Comparison of ENCODE assay signal across 17 cellular contexts in the genomic region with DNA sequence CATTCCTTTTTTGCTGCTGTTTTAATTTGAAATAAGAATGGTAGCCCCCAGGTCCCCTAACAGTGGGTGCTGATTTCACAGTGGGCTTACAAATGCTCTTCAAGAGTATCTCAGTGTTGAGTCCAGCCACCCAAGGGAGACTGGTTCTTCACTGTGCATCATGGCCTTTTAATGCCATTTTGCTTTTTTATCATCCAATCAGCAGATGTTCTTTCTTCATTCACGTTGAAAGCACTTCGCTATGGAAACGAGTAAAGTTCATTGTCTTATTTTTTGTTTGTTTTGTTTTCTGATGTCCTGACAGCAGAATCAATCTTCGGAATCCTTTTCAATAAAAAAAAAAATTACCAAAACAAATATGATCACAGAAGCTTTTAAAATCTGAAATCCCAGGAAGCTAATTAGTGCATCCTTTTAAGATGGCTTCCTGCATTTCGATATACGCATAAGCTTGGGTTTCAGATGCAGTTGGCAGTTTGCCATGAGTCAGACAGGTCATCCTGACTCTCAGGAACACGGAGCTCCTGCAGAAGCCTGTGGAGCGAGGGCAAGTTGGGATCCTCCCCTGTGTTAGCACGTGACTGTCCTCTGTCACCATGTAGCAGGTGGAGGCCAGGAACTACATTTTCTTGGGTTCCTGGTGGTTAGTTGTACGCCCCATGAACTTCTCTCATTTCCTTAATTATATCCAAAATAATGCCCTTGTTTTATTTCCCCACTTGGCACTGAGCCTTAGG.
A peak's percentile ranks its signal among the peaks of the same experiment; 100 is the strongest.
DNase-seq lines count a peak whose midpoint lies in the region; ATAC-seq and TF ChIP-seq lines count a peak whose summit lies in the region.
"Had no signal": no experiment of that assay in that cellular context is flagged by ENCODE, and none has a peak within 500 bp of the region (broad histone marks: within the 10 kb centered on the region; RNA-seq: fewer than 3 reads in every experiment).

No MANE protein-coding gene starts in this region.

- no peak for ATAC-seq in WTC11
- ATAC-seq: Panc1; stimulated activated naive CD8-positive, alpha-beta T cell treated with anti-CD3 and anti-CD28 coated beads, Interleukin-15, amount 100 ng/mL, for 72 hours; T-helper 17 cell had no signal

- H3K27ac ChIP-seq in adrenal gland, result no peak overlapping the region
- H3K27ac ChIP-seq: GM23248, left ventricle myocardium inferior, uterus had no signal

- TF ChIP-seq POLR2A in adrenal gland (IDR thresholded peaks at IDR 0.05), result no peak

- no peak overlapping the region for H3K4me3 ChIP-seq in adrenal gland
- H3K4me3 ChIP-seq: GM23248, left ventricle myocardium inferior, uterus had no signal

- H3K9me3 Mint-ChIP-seq in WTC11, result peaks cover 17% of the 10 kb centered on the region

- H3K36me3 ChIP-seq in adrenal gland (replicated peaks in 1 of 2), result no peaks in the 10 kb centered on the region
- H3K36me3 ChIP-seq: left ventricle myocardium inferior, uterus had no signal

- DNase-seq in DMS153 treated with DMSO at 0.1 percent for 48 hours (lab: John Stamatoyannopoulos, UW; ENCODE audit: unreplicated experiment) (peak; percentile 79), NCI-H1105 (lab: John Stamatoyannopoulos, UW) (peak; percentile 89), NCI-H2227 treated with DMSO at 0.1 percent for 48 hours (lab: John Stamatoyannopoulos, UW) (peak; percentile 47), adrenal gland (peak in 4 of 7 donors; percentile 23 to 63 (median 24)), WTC11 (ENCODE audit: low spot score) (no peak), HK-2 (ENCODE audit: unreplicated experiment) (no peak)
- no peak for DNase-seq in activated CD4-positive, alpha-beta T cell treated with anti-CD3 and anti-CD28 coated beads for 48 hours
- DNase-seq in activated CD4-positive, alpha-beta T cell treated with anti-CD3 and anti-CD28 coated beads, Interleukin-2, amount 50 U/mL, for 1 hour, result no peak
- DNase-seq: activated CD4-positive, CD25-positive, alpha-beta regulatory T cell treated with anti-CD3 and anti-CD28 coated beads, Interleukin-2, amount 50 U/mL, for 72 hours; activated naive CD4-positive, alpha-beta T cell treated with Interleukin-2 at 50 U/mL for 16 hours; effector CD4-positive, alpha-beta T cell; left ventricle myocardium inferior; stimulated activated naive CD8-positive, alpha-beta T cell treated with anti-CD3 and anti-CD28 coated beads, Interleukin-15, amount 100 ng/mL, for 72 hours; T-helper 17 cell had no signal

- no peak overlapping the region for H3K4me3 Mint-ChIP-seq in WTC11
- H3K4me3 Mint-ChIP-seq: stimulated activated naive CD8-positive, alpha-beta T cell treated with anti-CD3 and anti-CD28 coated beads, Interleukin-15, amount 100 ng/mL, for 72 hours; T-helper 17 cell had no signal

- H3K27ac Mint-ChIP-seq in WTC11, result no peak overlapping the region
- H3K27ac Mint-ChIP-seq: stimulated activated naive CD8-positive, alpha-beta T cell treated with anti-CD3 and anti-CD28 coated beads, Interleukin-15, amount 100 ng/mL, for 72 hours; T-helper 17 cell had no signal

- POLR2A ChIA-PET in WTC11 (lab: Charles Lee), result no interaction called here

- TF ChIP-seq CTCF in adrenal gland (IDR thresholded peaks at IDR 0.05) (no peak), WTC11 (IDR thresholded peaks at IDR 0.05) (no peak)

- H3K4me1 Mint-ChIP-seq in WTC11, result peaks cover 36% of the 10 kb centered on the region
- H3K4me1 Mint-ChIP-seq: T-helper 17 cell had no signal

- CTCF ChIA-PET in WTC11 (lab: Charles Lee), result no interaction called here

- peaks cover 12% of the 10 kb centered on the region for H3K36me3 Mint-ChIP-seq in WTC11

- H3K27me3 ChIP-seq in adrenal gland, result no peaks in the 10 kb centered on the region
- H3K27me3 ChIP-seq: uterus had no signal

- H3K27me3 Mint-ChIP-seq in WTC11 (ENCODE audit: low read depth), result no peaks in the 10 kb centered on the region
- H3K27me3 Mint-ChIP-seq: stimulated activated naive CD8-positive, alpha-beta T cell treated with anti-CD3 and anti-CD28 coated beads, Interleukin-15, amount 100 ng/mL, for 72 hours; T-helper 17 cell had no signal

- H3K9me3 ChIP-seq in adrenal gland (replicated peaks in 1 of 3), result no peaks in the 10 kb centered on the region
- H3K9me3 ChIP-seq: uterus had no signal

- 61 to 68% (median 64%) methylated on average over 10 of the region's 10 CpGs for WGBS in adrenal gland, 4 donors

- peaks cover 0 to 13% of the 10 kb centered on the region in 2 donors for H3K4me1 ChIP-seq in adrenal gland (replicated peaks in 1 of 2)

- intact Hi-C loops in adrenal gland (cut with DNase I), result no loop called here

TF ChIP-seq in WTC11, 78 proteins besides CTCF, POLR2A, EP300 and RAD21:
- no peak for TF ChIP-seq PRRX2 (CRISPR knock-in tag; IDR thresholded peaks at IDR 0.05)
TF ChIP-seq in WTC11: peak in this region for 0.

Comparison
In these comparisons a context has a peak if more than half of its experiments do, and no peak if none do; other contexts are left out.
1. DNase-seq: peak in DMS153 treated with DMSO at 0.1 percent for 48 hours (single experiment), NCI-H1105 (single experiment), NCI-H2227 treated with DMSO at 0.1 percent for 48 hours (single experiment) and adrenal gland (4 of 7); none in activated CD4-positive, alpha-beta T cell treated with anti-CD3 and anti-CD28 coated beads for 48 hours (single experiment), WTC11 (single experiment), activated CD4-positive, alpha-beta T cell treated with anti-CD3 and anti-CD28 coated beads, Interleukin-2, amount 50 U/mL, for 1 hour (single experiment) and HK-2 (single experiment).